10 cellular contexts compared by ENCODE assay signal in the genomic region with DNA sequence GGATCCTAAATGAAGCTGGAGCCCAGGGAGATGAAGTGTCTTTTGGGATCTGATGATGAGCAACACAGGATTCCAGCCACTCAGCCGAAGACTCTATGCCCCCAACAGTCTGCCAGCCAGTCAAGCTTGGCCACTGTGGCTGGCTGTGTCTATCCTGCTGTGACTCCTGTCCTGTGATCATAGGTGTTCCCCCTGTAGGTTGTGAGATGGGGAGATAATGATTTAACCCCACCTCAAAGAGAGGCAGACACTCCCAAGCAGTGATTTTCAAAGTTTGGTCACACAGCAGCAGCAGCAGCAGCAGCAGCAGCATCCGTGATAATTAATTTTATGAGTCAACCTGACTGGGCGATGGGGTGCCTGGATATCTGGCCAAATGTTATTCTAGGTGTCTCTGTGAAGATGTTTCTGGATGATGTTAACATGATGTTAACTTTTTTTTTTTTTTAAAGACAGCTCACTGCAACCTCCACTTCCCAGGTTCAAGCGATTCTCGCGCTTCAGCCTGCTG. TPM values are rescaled to one million over a fixed set of nuclear protein-coding genes. Genes with fewer than 3 reads are reported as not detected.
DNase-seq lines count a peak whose midpoint lies in the region; ATAC-seq and TF ChIP-seq lines count a peak whose summit lies in the region.
"Had no signal": no experiment of that assay in that cellular context is flagged by ENCODE, and none has a peak within 500 bp of the region (broad histone marks: within the 10 kb centered on the region; RNA-seq: fewer than 3 reads in every experiment).

No MANE protein-coding gene starts in this region.

- no CpG with 5 or more reads among the region's 6 CpGs for WGBS in H9 (ENCODE audit: extremely low coverage, insufficient read length, low lambda C conversion rate)

- H3K36me3 Mint-ChIP-seq in HFFc6 (ENCODE audit: low read depth) (no peaks in the 10 kb centered on the region), H9 (ENCODE audit: insufficient read depth in 1 of 3, low read depth in 3 of 3) (no peaks in the 10 kb centered on the region)
- no peaks in the 10 kb centered on the region for H3K36me3 Mint-ChIP-seq in activated CD8-positive, alpha-beta T cell treated with anti-CD3 and anti-CD28 coated beads for 36 hours (ENCODE audit: low read depth)
- no peaks in the 10 kb centered on the region for H3K36me3 Mint-ChIP-seq in naive thymus-derived CD4-positive, alpha-beta T cell

- no peak overlapping the region for H2AK5ac ChIP-seq in H9 (ENCODE audit: insufficient read length, low read length)

- no peak overlapping the region for H3K4me2 ChIP-seq in H9 (ENCODE audit: insufficient read depth, insufficient read length, low read length)

- H2BK120ac ChIP-seq in H9 (ENCODE audit: low read depth, low read length, poor library complexity, severe bottlenecking), result no peak overlapping the region

- H3K23me2 ChIP-seq in H9 (ENCODE audit: insufficient read length, low read depth, low read length, poor library complexity, severe bottlenecking), result no peaks in the 10 kb centered on the region

- no peak overlapping the region for H4K5ac ChIP-seq in H9 (ENCODE audit: insufficient read length, low read depth, low read length)

- no peak overlapping the region for H3K23ac ChIP-seq in H9 (ENCODE audit: insufficient read length, low read depth, low read length)

- no peak overlapping the region for H2BK15ac ChIP-seq in H9 (ENCODE audit: low read depth, low read length)

- H2AFZ ChIP-seq in H9 (ENCODE audit: low read length), result no peak overlapping the region

- no peaks in the 10 kb centered on the region for H3K79me2 ChIP-seq in H9 (ENCODE audit: insufficient read depth, low read length)

- no peak overlapping the region for H2BK20ac ChIP-seq in H9 (ENCODE audit: low read depth, low read length, poor library complexity, severe bottlenecking)

- peak overlapping the region; percentile 81 for H3K27ac Mint-ChIP-seq in HFFc6
- H3K27ac Mint-ChIP-seq in activated CD8-positive, alpha-beta T cell treated with anti-CD3 and anti-CD28 coated beads for 36 hours, result peak overlapping the region; percentile 17
- peak overlapping the region in 6 of 9 donors; percentile 23 to 88 (median 50) for H3K27ac Mint-ChIP-seq in naive thymus-derived CD4-positive, alpha-beta T cell
- no peak overlapping the region for H3K27ac Mint-ChIP-seq in H9

- no peak overlapping the region for H3K9ac ChIP-seq in H9 (ENCODE audit: extremely low read depth, insufficient read length, low read length)

- peaks cover 8% of the 10 kb centered on the region for H3K27me3 Mint-ChIP-seq in HFFc6 (ENCODE audit: insufficient read depth)
- peaks cover 2% of the 10 kb centered on the region for H3K27me3 Mint-ChIP-seq in activated CD8-positive, alpha-beta T cell treated with anti-CD3 and anti-CD28 coated beads for 36 hours
- H3K27me3 Mint-ChIP-seq in naive thymus-derived CD4-positive, alpha-beta T cell, result no peaks in the 10 kb centered on the region
- peaks cover 9% of the 10 kb centered on the region for H3K27me3 Mint-ChIP-seq in H9 (ENCODE audit: low read depth)

- H3K36me3 ChIP-seq in naive thymus-derived CD4-positive, alpha-beta T cell (ENCODE audit: control insufficient read depth in 2 of 3, insufficient read depth in 3 of 3, low read length in 3 of 3), result no peaks in the 10 kb centered on the region
- H3K36me3 ChIP-seq in HAP-1 (replicated peaks), result no peaks in the 10 kb centered on the region
- H3K36me3 ChIP-seq: thoracic aorta had no signal

- peak; percentile 70 for DNase-seq in Caki2 (ENCODE audit: low read depth)
- DNase-seq in HFFc6, result peak; percentile 70
- no peak for DNase-seq in activated CD8-positive, alpha-beta T cell treated with anti-CD3 and anti-CD28 coated beads for 36 hours
- DNase-seq in naive thymus-derived CD4-positive, alpha-beta T cell, result no peak
- DNase-seq in HAP-1 (ENCODE audit: low spot score in 2 of 2), result no peak
- DNase-seq in hippocampal formation (lab: John Stamatoyannopoulos, UW), result no peak
- no peak for DNase-seq in Right ventricle myocardium inferior (ENCODE audit: missing footprints)
- DNase-seq in H9, result no peak

- H2BK12ac ChIP-seq in H9 (ENCODE audit: insufficient read length, low read depth, low read length), result no peak overlapping the region

- POLR2A ChIA-PET in activated CD8-positive, alpha-beta T cell treated with anti-CD3 and anti-CD28 coated beads for 36 hours (lab: Charles Lee), result no interaction called here
- POLR2A ChIA-PET in naive thymus-derived CD4-positive, alpha-beta T cell (lab: Charles Lee), result no interaction called here

- ATAC-seq in activated CD8-positive, alpha-beta T cell treated with anti-CD3 and anti-CD28 coated beads for 36 hours, result peak; percentile 32
- ATAC-seq in naive thymus-derived CD4-positive, alpha-beta T cell, result peak; percentile 18
- ATAC-seq in Right ventricle myocardium inferior, result no peak
- ATAC-seq: body of pancreas had no signal

- H3K4me3 Mint-ChIP-seq in HFFc6, result peak overlapping the region; percentile 56
- no peak overlapping the region for H3K4me3 Mint-ChIP-seq in activated CD8-positive, alpha-beta T cell treated with anti-CD3 and anti-CD28 coated beads for 36 hours
- H3K4me3 Mint-ChIP-seq in naive thymus-derived CD4-positive, alpha-beta T cell, result peak overlapping the region in 6 of 10 donors; percentile 14 to 59 (median 36)
- H3K4me3 Mint-ChIP-seq in H9, result no peak overlapping the region

- CTCF ChIA-PET in activated CD8-positive, alpha-beta T cell treated with anti-CD3 and anti-CD28 coated beads for 36 hours (lab: Charles Lee), result interaction anchor here (1.3 to 7.3 kb wide), 3 partner anchors 14 to 218 kb away, joined by 3 to 68 read pairs (median 4); a partner anchor contains a TSS
- CTCF ChIA-PET in naive thymus-derived CD4-positive, alpha-beta T cell (lab: Charles Lee), result interaction anchor here (1.2 to 1.5 kb wide), 2 partner anchors 11 kb away, joined by 3 to 6 read pairs; no protein-coding TSS in a partner anchor

- no peaks in the 10 kb centered on the region for H3K27me3 ChIP-seq in naive thymus-derived CD4-positive, alpha-beta T cell (ENCODE audit: control insufficient read depth in 2 of 2, insufficient read depth in 2 of 2, low read length in 2 of 2)
- H3K27me3 ChIP-seq in HAP-1 (ENCODE audit: low read depth) (no peaks in the 10 kb centered on the region), H9 (ENCODE audit: insufficient read depth, low read length) (no peaks in the 10 kb centered on the region)
- H3K27me3 ChIP-seq: body of pancreas had no signal

- H3K4me1 ChIP-seq in naive thymus-derived CD4-positive, alpha-beta T cell (ENCODE audit: control insufficient read depth in 2 of 2, insufficient read depth in 2 of 2, low read length in 2 of 2), result peaks cover 7 to 10% of the 10 kb centered on the region in 2 donors
- no peaks in the 10 kb centered on the region for H3K4me1 ChIP-seq in HAP-1
- H3K4me1 ChIP-seq in H9 (ENCODE audit: insufficient read depth, low read length), result no peaks in the 10 kb centered on the region; the same call in 1 of the 2 replicates

- H3K4me3 ChIP-seq in naive thymus-derived CD4-positive, alpha-beta T cell (ENCODE audit: low read length), result no peak overlapping the region
- no peak overlapping the region for H3K4me3 ChIP-seq in HAP-1
- H3K4me3 ChIP-seq: body of pancreas, thoracic aorta had no signal

- no peak overlapping the region for H4K91ac ChIP-seq in H9 (ENCODE audit: insufficient read length, low read depth, low read length)

- in situ Hi-C loops in Caki2 (cut with HindIII; ENCODE audit: low pct_unique_long_range_greater_than_20kb, low sequenced_read_pairs), result loop anchor here (25.0 kb wide), 1 partner anchor 212 kb away; no protein-coding TSS in a partner anchor
- in situ Hi-C loops in HAP-1 (cut with MboI; ENCODE audit: low sequenced_read_pairs), result no loop called here

- peaks cover 55% of the 10 kb centered on the region for H3K4me1 Mint-ChIP-seq in HFFc6 (ENCODE audit: low read depth)
- peaks cover 15% of the 10 kb centered on the region for H3K4me1 Mint-ChIP-seq in activated CD8-positive, alpha-beta T cell treated with anti-CD3 and anti-CD28 coated beads for 36 hours (ENCODE audit: low read depth)
- peaks cover 9 to 31% (median 22%) of the 10 kb centered on the region in 7 donors for H3K4me1 Mint-ChIP-seq in naive thymus-derived CD4-positive, alpha-beta T cell
- H3K4me1 Mint-ChIP-seq in H9, result peaks cover 3 to 7% of the 10 kb centered on the region in 2 experiments; a peak in 2 of 4 replicates

- no peaks in the 10 kb centered on the region for H3K9me3 ChIP-seq in naive thymus-derived CD4-positive, alpha-beta T cell (ENCODE audit: control insufficient read depth in 2 of 3, low read length in 3 of 3)
- H3K9me3 ChIP-seq in HAP-1 (no peaks in the 10 kb centered on the region), H9 (ENCODE audit: control insufficient read depth, low read depth, low read length) (no peaks in the 10 kb centered on the region)
- H3K9me3 ChIP-seq: body of pancreas, thoracic aorta had no signal

- no peak overlapping the region for H3K14ac ChIP-seq in H9 (ENCODE audit: insufficient read depth, low read length)

- H3K79me1 ChIP-seq in H9 (ENCODE audit: insufficient read depth, low read depth, low read length, poor library complexity, severe bottlenecking), result no peaks in the 10 kb centered on the region

- no peak overlapping the region for H3K27ac ChIP-seq in naive thymus-derived CD4-positive, alpha-beta T cell (ENCODE audit: low read depth, low read length)
- H3K27ac ChIP-seq in H9 (ENCODE audit: insufficient read length, low read depth, low read length), result no peak overlapping the region

- H3K4ac ChIP-seq in H9 (ENCODE audit: low read depth, low read length), result no peak overlapping the region

- no peaks in the 10 kb centered on the region for H3K9me3 Mint-ChIP-seq in HFFc6
- no peaks in the 10 kb centered on the region for H3K9me3 Mint-ChIP-seq in activated CD8-positive, alpha-beta T cell treated with anti-CD3 and anti-CD28 coated beads for 36 hours
- no peaks in the 10 kb centered on the region for H3K9me3 Mint-ChIP-seq in naive thymus-derived CD4-positive, alpha-beta T cell
- no peaks in the 10 kb centered on the region for H3K9me3 Mint-ChIP-seq in H9

- TF ChIP-seq CTCF in HFFc6 (IDR thresholded peaks at IDR 0.05) (no peak), H9 (conservative IDR thresholded peaks at IDR 0.05) (no peak)
- no peak for TF ChIP-seq CTCF in activated CD8-positive, alpha-beta T cell treated with anti-CD3 and anti-CD28 coated beads for 36 hours (IDR thresholded peaks at IDR 0.05)

- no peak overlapping the region for H4K8ac ChIP-seq in H9 (replicated peaks; ENCODE audit: insufficient read length, low read depth, low read length)

- H3K18ac ChIP-seq in H9 (ENCODE audit: insufficient read length, low read depth, low read length), result no peak overlapping the region

- H4K20me1 ChIP-seq in H9 (ENCODE audit: control insufficient read depth, insufficient read depth, insufficient read length), result no peaks in the 10 kb centered on the region

- intact Hi-C loops in activated CD8-positive, alpha-beta T cell treated with anti-CD3 and anti-CD28 coated beads for 36 hours (cut with micrococcal nuclease), result no loop called here
- intact Hi-C loops in naive thymus-derived CD4-positive, alpha-beta T cell (cut with micrococcal nuclease), result no loop called here
- intact Hi-C loops in Right ventricle myocardium inferior (cut with DNase I), result no loop called here

- H2BK5ac ChIP-seq in H9 (ENCODE audit: insufficient read length, low read length), result no peak overlapping the region

- H3K56ac ChIP-seq in H9 (ENCODE audit: insufficient read length, low read depth, low read length), result no peak overlapping the region

- H3T11ph ChIP-seq in H9 (ENCODE audit: low read length), result no peak overlapping the region

RNA-seq across cellular contexts. Expression of a gene that starts 21.4 kb away (rescaled TPM):
- 151 and 158 TPM in 2 replicates for total RNA-seq in Caki2 (2014; rRNA removed; shearing (Covaris generic); ENCODE audit: low replicate concordance)
- total RNA-seq in HFFc6 (2021; fragmentation: NEBNext Ultra II Directional; extraction: Animal tissue kit (Norgen Biotek cat#: 25700)), result 100 to 1,000 TPM; 128 to 146 (median 133) TPM
- total RNA-seq in activated CD8-positive, alpha-beta T cell treated with anti-CD3 and anti-CD28 coated beads for 36 hours, result 10 to 100 TPM; 14.2 to 15.4 TPM
- total RNA-seq in naive thymus-derived CD4-positive, alpha-beta T cell, result 100 to 1,000 TPM in 1 of 5 experiments, 10 to 100 TPM in 2, 1 to 10 TPM in 2; 2.5 to 244 (median 11.7) TPM
- polyA plus RNA-seq in naive thymus-derived CD4-positive, alpha-beta T cell, result under 1 TPM; 0.64 to 0.71 TPM
- total RNA-seq in Right ventricle myocardium inferior (208 TPM), H9 (2021) (10.3 and 10.8 TPM in 2 replicates)

Comparison
In these comparisons a context has a peak if more than half of its experiments do, and no peak if none do; other contexts are left out.
1. DNase-seq: peak in Caki2 (single experiment) and HFFc6 (single experiment); none in activated CD8-positive, alpha-beta T cell treated with anti-CD3 and anti-CD28 coated beads for 36 hours (single experiment), naive thymus-derived CD4-positive, alpha-beta T cell (0 of 9), HAP-1 (0 of 2), hippocampal formation (0 of 2), Right ventricle myocardium inferior (single experiment) and H9 (single experiment).
2. H3K27ac Mint-ChIP-seq: peak in HFFc6 (single experiment), activated CD8-positive, alpha-beta T cell treated with anti-CD3 and anti-CD28 coated beads for 36 hours (single experiment) and naive thymus-derived CD4-positive, alpha-beta T cell (6 of 9); none in H9 (0 of 3).
3. H3K4me3 Mint-ChIP-seq: peak in HFFc6 (single experiment) and naive thymus-derived CD4-positive, alpha-beta T cell (6 of 10); none in activated CD8-positive, alpha-beta T cell treated with anti-CD3 and anti-CD28 coated beads for 36 hours (single experiment) and H9 (0 of 2).